21 cellular contexts compared by ENCODE assay signal in the genomic region with DNA sequence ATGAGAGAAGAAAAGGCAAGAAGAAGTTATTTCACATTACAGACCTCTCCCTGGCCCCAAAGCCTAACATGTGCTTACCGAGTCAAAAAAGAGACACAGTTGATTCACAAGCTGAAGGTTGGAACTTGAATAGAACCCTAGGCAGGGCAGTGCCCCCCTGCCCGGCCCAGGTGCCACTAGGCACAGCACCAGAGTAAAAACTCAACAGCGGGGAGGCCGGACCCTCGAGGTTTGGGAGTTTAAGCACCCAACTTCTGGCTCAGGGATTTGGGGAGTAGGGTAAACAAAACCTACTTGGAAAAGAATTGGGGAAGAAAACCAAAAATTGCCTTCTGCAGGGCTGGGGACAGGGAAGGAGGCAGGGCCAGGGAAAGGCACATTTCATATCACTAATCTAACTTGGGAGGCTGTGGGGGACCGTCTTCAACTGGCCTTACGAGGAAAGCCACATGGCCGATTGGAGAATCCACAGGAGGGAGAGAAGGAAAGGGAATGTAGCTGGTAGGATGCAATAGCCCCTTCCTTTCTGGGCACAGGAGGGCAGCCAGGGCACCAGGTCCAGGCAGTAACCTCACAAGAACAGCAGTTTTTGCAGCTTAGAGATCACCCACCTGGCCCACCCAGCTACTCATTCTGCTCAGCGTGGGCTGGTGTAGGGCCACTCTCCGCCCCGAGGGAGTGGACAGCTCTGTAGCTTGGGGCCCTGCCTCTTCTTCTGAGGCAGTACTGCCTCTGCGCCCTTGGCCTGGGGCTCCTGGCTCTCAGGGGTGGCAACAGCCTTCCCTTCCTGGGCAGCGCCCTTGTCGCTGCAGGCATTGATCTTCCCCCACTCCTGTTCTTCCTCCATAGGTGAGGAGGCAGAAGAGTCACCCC. TPM values are rescaled to one million over a fixed set of nuclear protein-coding genes. Genes with fewer than 3 reads are reported as not detected.
A peak's percentile ranks its signal among the peaks of the same experiment; 100 is the strongest.
DNase-seq lines count a peak whose midpoint lies in the region; ATAC-seq and TF ChIP-seq lines count a peak whose summit lies in the region.
"Had no signal": no experiment of that assay in that cellular context is flagged by ENCODE, and none has a peak within 500 bp of the region (broad histone marks: within the 10 kb centered on the region; RNA-seq: fewer than 3 reads in every experiment).

No MANE protein-coding gene starts in this region.

- no peaks in the 10 kb centered on the region for H3K27me3 Mint-ChIP-seq in activated CD4-positive, alpha-beta memory T cell treated with anti-CD3 and anti-CD28 coated beads, Interleukin-2, amount 10 ng/mL, durations not matched to agents 7 days and 5 days
- H3K27me3 Mint-ChIP-seq in activated CD4-positive, alpha-beta memory T cell treated with anti-CD3 and anti-CD28 coated beads for 36 hours, result no peaks in the 10 kb centered on the region
- no peaks in the 10 kb centered on the region for H3K27me3 Mint-ChIP-seq in memory B cell

- no peaks in the 10 kb centered on the region for H3K9me3 ChIP-seq in spleen
- H3K9me3 ChIP-seq: gastrocnemius medialis, psoas muscle, transverse colon had no signal

- DNase-seq in activated CD4-positive, alpha-beta memory T cell treated with anti-CD3 and anti-CD28 coated beads, Interleukin-2, amount 10 ng/mL, durations not matched to agents 7 days and 5 days, result no peak
- DNase-seq in activated CD4-positive, alpha-beta memory T cell treated with anti-CD3 and anti-CD28 coated beads for 36 hours, result no peak
- DNase-seq in memory B cell (ENCODE audit: low spot score in 2 of 2) (no peak), spleen (peak; percentile 81), DMS53 (lab: John Stamatoyannopoulos, UW) (no peak), COLO829 (ENCODE audit: low spot score) (no peak)
- no peak for DNase-seq in activated CD8-positive, alpha-beta memory T cell treated with anti-CD3 and anti-CD28 coated beads, Interleukin-2, amount 50 U/mL, for 4 hours
- DNase-seq: activated naive CD4-positive, alpha-beta T cell treated with Interleukin-2 at 50 U/mL for 16 hours; brain microvascular endothelial cell; COR-L47; cortex of kidney; gastrocnemius medialis; NCI-H226; NK-92 treated with Interleukin-12 subunit alpha and Interleukin-12 subunit beta, amount 100 ng/mL, for 24 hours; psoas muscle; RPMI8226; transverse colon had no signal

- peaks cover 26% of the 10 kb centered on the region for H3K4me1 Mint-ChIP-seq in activated CD4-positive, alpha-beta memory T cell treated with anti-CD3 and anti-CD28 coated beads, Interleukin-2, amount 10 ng/mL, durations not matched to agents 7 days and 5 days
- H3K4me1 Mint-ChIP-seq in activated CD4-positive, alpha-beta memory T cell treated with anti-CD3 and anti-CD28 coated beads for 36 hours (ENCODE audit: low read depth), result peaks cover 19% of the 10 kb centered on the region
- H3K4me1 Mint-ChIP-seq in memory B cell, result peaks cover 14% of the 10 kb centered on the region

- TF ChIP-seq POLR2A in spleen (IDR thresholded peaks at IDR 0.05), result no peak

- CTCF ChIA-PET in activated CD4-positive, alpha-beta memory T cell treated with anti-CD3 and anti-CD28 coated beads, Interleukin-2, amount 10 ng/mL, durations not matched to agents 7 days and 5 days (lab: Charles Lee), result interaction anchor here (1.2 kb wide), 1 partner anchor 286 kb away, joined by 6 read pairs; no protein-coding TSS in a partner anchor
- CTCF ChIA-PET in activated CD4-positive, alpha-beta memory T cell treated with anti-CD3 and anti-CD28 coated beads for 36 hours (lab: Charles Lee), result interaction anchor here (1.0 to 1.3 kb wide), 3 partner anchors 107 to 286 kb away, joined by 3 to 6 read pairs (median 3); no protein-coding TSS in a partner anchor

- no peaks in the 10 kb centered on the region for H3K27me3 ChIP-seq in spleen (replicated peaks in 1 of 7)
- H3K27me3 ChIP-seq: brain microvascular endothelial cell, gastrocnemius medialis, transverse colon had no signal

- H3K27ac ChIP-seq in VCaP (peak overlapping the region; percentile 96), spleen (no peak overlapping the region)
- H3K27ac ChIP-seq: brain microvascular endothelial cell had no signal

- H3K9me3 Mint-ChIP-seq in activated CD4-positive, alpha-beta memory T cell treated with anti-CD3 and anti-CD28 coated beads, Interleukin-2, amount 10 ng/mL, durations not matched to agents 7 days and 5 days, result no peaks in the 10 kb centered on the region
- H3K9me3 Mint-ChIP-seq in activated CD4-positive, alpha-beta memory T cell treated with anti-CD3 and anti-CD28 coated beads for 36 hours, result no peaks in the 10 kb centered on the region
- H3K9me3 Mint-ChIP-seq in memory B cell, result no peaks in the 10 kb centered on the region

- H3K36me3 Mint-ChIP-seq in activated CD4-positive, alpha-beta memory T cell treated with anti-CD3 and anti-CD28 coated beads, Interleukin-2, amount 10 ng/mL, durations not matched to agents 7 days and 5 days (ENCODE audit: low read depth), result peaks cover 21% of the 10 kb centered on the region
- peaks cover 9% of the 10 kb centered on the region for H3K36me3 Mint-ChIP-seq in activated CD4-positive, alpha-beta memory T cell treated with anti-CD3 and anti-CD28 coated beads for 36 hours
- peaks cover 7% of the 10 kb centered on the region for H3K36me3 Mint-ChIP-seq in memory B cell

- intact Hi-C loops in activated CD4-positive, alpha-beta memory T cell treated with anti-CD3 and anti-CD28 coated beads for 36 hours (cut with micrococcal nuclease), result loop anchor here (2.0 to 10.0 kb wide), 4 partner anchors 183 to 397 kb away; a partner anchor contains a TSS
- intact Hi-C loops in spleen (cut with DNase I; ENCODE audit: low total_unique reads), result no loop called here

- no peak for ATAC-seq in memory B cell (ENCODE audit: low read depth)
- ATAC-seq: left lobe of liver had no signal

- 91 to 94% (median 93%) methylated on average over 14 of the region's 14 CpGs for WGBS in spleen, 5 donors

- peak overlapping the region; percentile 1 for H3K4me3 Mint-ChIP-seq in activated CD4-positive, alpha-beta memory T cell treated with anti-CD3 and anti-CD28 coated beads, Interleukin-2, amount 10 ng/mL, durations not matched to agents 7 days and 5 days
- no peak overlapping the region for H3K4me3 Mint-ChIP-seq in activated CD4-positive, alpha-beta memory T cell treated with anti-CD3 and anti-CD28 coated beads for 36 hours
- peak overlapping the region; percentile 0 for H3K4me3 Mint-ChIP-seq in memory B cell

- H3K4me1 ChIP-seq in spleen, result peaks cover 0 to 37% (median 19%) of the 10 kb centered on the region in 6 donors

- POLR2A ChIA-PET in activated CD4-positive, alpha-beta memory T cell treated with anti-CD3 and anti-CD28 coated beads, Interleukin-2, amount 10 ng/mL, durations not matched to agents 7 days and 5 days (lab: Charles Lee), result no interaction called here
- POLR2A ChIA-PET in activated CD4-positive, alpha-beta memory T cell treated with anti-CD3 and anti-CD28 coated beads for 36 hours (lab: Charles Lee), result interaction anchor here (0.8 kb wide), 1 partner anchor 9 kb away, joined by 3 read pairs; no protein-coding TSS in a partner anchor

- no peak overlapping the region for H3K4me3 ChIP-seq in spleen

- TF ChIP-seq CTCF in VCaP (conservative IDR thresholded peaks at IDR 0.05) (no peak), spleen (IDR thresholded peaks at IDR 0.05 in 8 of 11, conservative IDR thresholded peaks at IDR 0.05 in 3 of 11) (no peak)

- no peak overlapping the region for H3K27ac Mint-ChIP-seq in activated CD4-positive, alpha-beta memory T cell treated with anti-CD3 and anti-CD28 coated beads, Interleukin-2, amount 10 ng/mL, durations not matched to agents 7 days and 5 days
- no peak overlapping the region for H3K27ac Mint-ChIP-seq in activated CD4-positive, alpha-beta memory T cell treated with anti-CD3 and anti-CD28 coated beads for 36 hours
- H3K27ac Mint-ChIP-seq in memory B cell, result no peak overlapping the region

- H3K36me3 ChIP-seq in spleen, result peaks cover 0 to 19% (median 11%) of the 10 kb centered on the region in 6 donors

RNA-seq across cellular contexts. Expression of a gene that starts 1.8 kb away (rescaled TPM):
- 10 to 100 TPM; 69.5 to 70.3 TPM for total RNA-seq in activated CD4-positive, alpha-beta memory T cell treated with anti-CD3 and anti-CD28 coated beads, Interleukin-2, amount 10 ng/mL, durations not matched to agents 7 days and 5 days
- total RNA-seq in activated CD4-positive, alpha-beta memory T cell treated with anti-CD3 and anti-CD28 coated beads for 36 hours, result 10 to 100 TPM; 49.5 to 49.6 TPM
- total RNA-seq in spleen, result 10 to 100 TPM; 12.3 to 37.0 (median 28.2) TPM
- polyA plus RNA-seq in spleen, result 10 to 100 TPM in 1 of 3 donors, 1 to 10 TPM in 2; 5.7 to 13.6 (median 9.5) TPM

RNA-seq across cellular contexts. Expression of a gene that starts 24.5 kb away (rescaled TPM):
- total RNA-seq in activated CD4-positive, alpha-beta memory T cell treated with anti-CD3 and anti-CD28 coated beads, Interleukin-2, amount 10 ng/mL, durations not matched to agents 7 days and 5 days, result not detected
- total RNA-seq in activated CD4-positive, alpha-beta memory T cell treated with anti-CD3 and anti-CD28 coated beads for 36 hours, result not detected
- total RNA-seq in spleen, result not detected
- polyA plus RNA-seq in spleen, result not detected
- total RNA-seq: A673, gastrocnemius medialis, GM12878, left lobe of liver, psoas muscle had no signal
- polyA plus RNA-seq: GM12878, psoas muscle had no signal
